Comparison of ENCODE assay signal across 28 cellular contexts in genomic region chr9:14912849-14913248, GRCh38. TPM values are rescaled to one million over a fixed set of nuclear protein-coding genes. Genes with fewer than 3 reads are reported as not detected.
"Had no signal": no experiment of that assay in that cellular context is flagged by ENCODE, and none has a peak within 500 bp of the region (broad histone marks: within the 10 kb centered on the region; RNA-seq: fewer than 3 reads in every experiment).

No MANE protein-coding gene starts in this region.

- H3K4me1 Mint-ChIP-seq: activated CD4-positive, alpha-beta memory T cell treated with anti-CD3 and anti-CD28 coated beads, Interleukin-2, amount 10 ng/mL, durations not matched to agents 7 days and 5 days; activated CD4-positive, alpha-beta T cell treated with anti-CD3 and anti-CD28 coated beads for 36 hours; activated T-helper 17 cell treated with anti-CD3 and anti-CD28 coated beads, Interleukin-2, amount 50 U/mL, for 72 hours; central memory CD8-positive, alpha-beta T cell; T-cell had no signal

- H3K4me2 ChIP-seq: PC-9 had no signal

- H3K36me3 ChIP-seq: WERI-Rb-1 had no signal

- H3K27me3 Mint-ChIP-seq: activated CD4-positive, alpha-beta memory T cell treated with anti-CD3 and anti-CD28 coated beads, Interleukin-2, amount 10 ng/mL, durations not matched to agents 7 days and 5 days; activated T-helper 17 cell treated with anti-CD3 and anti-CD28 coated beads, Interleukin-2, amount 50 U/mL, for 72 hours had no signal

- H3K27ac ChIP-seq: PC-9, WERI-Rb-1 had no signal

- H3K27ac Mint-ChIP-seq: activated CD4-positive, alpha-beta memory T cell treated with anti-CD3 and anti-CD28 coated beads, Interleukin-2, amount 10 ng/mL, durations not matched to agents 7 days and 5 days; activated CD4-positive, alpha-beta T cell treated with anti-CD3 and anti-CD28 coated beads for 36 hours; activated naive CD4-positive, alpha-beta T cell treated with anti-CD3 and anti-CD28 coated beads for 36 hours; activated naive CD8-positive, alpha-beta T cell; activated T-helper 17 cell treated with anti-CD3 and anti-CD28 coated beads, Interleukin-2, amount 50 U/mL, for 72 hours; brain; T-cell had no signal

- DNase-seq: activated CD4-positive, alpha-beta memory T cell treated with anti-CD3 and anti-CD28 coated beads, Interleukin-2, amount 10 ng/mL, durations not matched to agents 7 days and 5 days; activated CD4-positive, alpha-beta T cell treated with anti-CD3 and anti-CD28 coated beads for 36 hours; activated CD4-positive, alpha-beta T cell treated with anti-CD3 and anti-CD28 coated beads, Interleukin-2, amount 50 U/mL, for 1 hour; activated gamma-delta T cell; activated naive CD4-positive, alpha-beta T cell treated with anti-CD3 and anti-CD28 coated beads for 36 hours; activated T-cell treated with anti-CD3 and anti-CD28 coated beads for 4 hours; activated T-cell treated with anti-CD3 and anti-CD28 coated beads, Interleukin-2, amount 50 U/mL, for 48 hours; amygdala; Karpas-422; MM.1S; NCI-H1105; NCI-H1436; NCI-H1694 treated with DMSO at 0.1 percent for 48 hours; NCI-H2029 treated with DMSO at 0.1 percent for 48 hours; NCI-H69; PC-9; SHP77 treated with DMSO at 0.1 percent for 48 hours; T-cell; T-helper 2 cell; T1000; WERI-Rb-1 had no signal

- H2AFZ ChIP-seq: PC-9 had no signal

- H3K4me3 Mint-ChIP-seq: activated CD4-positive, alpha-beta memory T cell treated with anti-CD3 and anti-CD28 coated beads, Interleukin-2, amount 10 ng/mL, durations not matched to agents 7 days and 5 days; activated CD4-positive, alpha-beta T cell treated with anti-CD3 and anti-CD28 coated beads for 36 hours; activated naive CD4-positive, alpha-beta T cell treated with anti-CD3 and anti-CD28 coated beads for 36 hours; activated naive CD8-positive, alpha-beta T cell; activated T-helper 17 cell treated with anti-CD3 and anti-CD28 coated beads, Interleukin-2, amount 50 U/mL, for 72 hours; brain; central memory CD8-positive, alpha-beta T cell; T-cell had no signal

- H3K4me3 ChIP-seq: K562, PC-9 had no signal

- H3K9me3 Mint-ChIP-seq: activated CD4-positive, alpha-beta memory T cell treated with anti-CD3 and anti-CD28 coated beads, Interleukin-2, amount 10 ng/mL, durations not matched to agents 7 days and 5 days; activated naive CD4-positive, alpha-beta T cell treated with anti-CD3 and anti-CD28 coated beads for 36 hours; activated T-helper 17 cell treated with anti-CD3 and anti-CD28 coated beads, Interleukin-2, amount 50 U/mL, for 72 hours; central memory CD8-positive, alpha-beta T cell; T-cell had no signal

- H3K36me3 Mint-ChIP-seq: activated naive CD8-positive, alpha-beta T cell; brain; T-cell had no signal

RNA-seq across cellular contexts. Expression of gene FREM1, which starts 2.6 kb away (rescaled TPM):
- total RNA-seq: activated CD4-positive, alpha-beta memory T cell treated with anti-CD3 and anti-CD28 coated beads, Interleukin-2, amount 10 ng/mL, durations not matched to agents 7 days and 5 days; activated CD4-positive, alpha-beta T cell treated with anti-CD3 and anti-CD28 coated beads for 36 hours; activated CD8-positive, alpha-beta memory T cell treated with anti-CD3 and anti-CD28 coated beads for 36 hours; activated naive CD4-positive, alpha-beta T cell treated with anti-CD3 and anti-CD28 coated beads for 36 hours; NCI-H460 had no signal
